ENCODE assay signal across 8 cellular contexts in the genomic region with DNA sequence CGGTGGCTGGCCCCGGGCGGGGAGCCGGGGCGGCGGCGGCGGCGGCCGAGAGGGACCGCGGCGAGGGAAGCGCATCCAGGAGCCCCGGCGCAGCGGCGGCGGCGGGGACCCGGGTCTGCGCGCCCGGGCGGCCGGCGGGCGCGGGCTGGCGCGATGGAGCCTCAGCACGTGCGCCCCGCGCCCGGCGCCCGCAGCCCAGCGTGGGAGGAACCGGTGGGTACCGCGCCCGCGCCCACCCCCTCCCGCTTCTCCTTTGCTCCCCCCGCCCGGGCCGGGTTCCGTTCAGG. TPM values are rescaled to one million over a fixed set of nuclear protein-coding genes. Genes with fewer than 3 reads are reported as not detected.
DNase-seq lines count a peak whose midpoint lies in the region; ATAC-seq, FAIRE-seq and TF ChIP-seq lines count a peak whose summit lies in the region.

No MANE protein-coding gene starts in this region.

- peak overlapping the region; percentile 59 for H3K4me3 ChIP-seq in GM12875 (ENCODE audit: low read depth, low read length)
- H3K4me3 ChIP-seq in Loucy (ENCODE audit: low read length, poor library complexity, severe bottlenecking), result peak overlapping the region; percentile 85
- H3K4me3 ChIP-seq in endothelial cell of umbilical vein (replicated peaks in 1 of 3; ENCODE audit: insufficient read depth in 1 of 3, low read depth in 1 of 3, low read length in 3 of 3), result peak overlapping the region; percentile 65 to 85 (median 74)
- peak overlapping the region; percentile 81 for H3K4me3 ChIP-seq in psoas muscle

- H2AFZ ChIP-seq in Loucy (ENCODE audit: low read length) (peak overlapping the region; percentile 82), endothelial cell of umbilical vein (ENCODE audit: low read depth, low read length) (no peak overlapping the region)

- DNase-seq in endothelial cell of umbilical vein (ENCODE audit: low read depth, low spot score) (no peak), psoas muscle (no peak), NCI-H1417 treated with DMSO at 0.1 percent for 48 hours (lab: John Stamatoyannopoulos, UW) (no peak), NCI-H1694 (lab: John Stamatoyannopoulos, UW) (no peak)
- no peak for DNase-seq in activated CD4-positive, alpha-beta T cell treated with anti-CD3 and anti-CD28 coated beads, Interleukin-2, amount 50 U/mL, for 1 hour

- H3K9ac ChIP-seq in Loucy (ENCODE audit: low read depth, low read length, poor library complexity, severe bottlenecking), result peak overlapping the region; percentile 80
- H3K9ac ChIP-seq in endothelial cell of umbilical vein (replicated peaks; ENCODE audit: extremely low read depth, insufficient read depth, low read length), result peak overlapping the region; percentile 90

- no peak for FAIRE-seq in endothelial cell of umbilical vein (lab: Jason Lieb, UNC)

- CTCF ChIA-PET in endothelial cell of umbilical vein (lab: Charles Lee), result interaction anchor here (0.6 to 3.6 kb wide), 4 partner anchors 66 to 372 kb away, joined by 3 to 43 read pairs (median 3); no protein-coding TSS in a partner anchor

- no peaks in the 10 kb centered on the region for H3F3A ChIP-seq in Loucy (ENCODE audit: low read depth)

- POLR2A ChIA-PET in endothelial cell of umbilical vein (lab: Charles Lee), result no interaction called here

- dilution Hi-C loops in endothelial cell of umbilical vein (cut with MboI; ENCODE audit: extremely low pct_ligation_motif_present, low sequenced_read_pairs), result no loop called here

- H3K4me2 ChIP-seq in Loucy (ENCODE audit: low read depth, low read length, poor library complexity, severe bottlenecking) (peak overlapping the region; percentile 94), endothelial cell of umbilical vein (ENCODE audit: insufficient read depth, low read length) (peak overlapping the region; percentile 84)

- H3K4me1 ChIP-seq in Loucy (ENCODE audit: insufficient read depth, low read length, poor library complexity, severe bottlenecking) (peaks cover 24% of the 10 kb centered on the region), endothelial cell of umbilical vein (ENCODE audit: control insufficient read depth, extremely low read depth, insufficient read depth, low read length) (peaks cover 12% of the 10 kb centered on the region), psoas muscle (no peaks in the 10 kb centered on the region)

- no TSS peak for BruUV-seq in endothelial cell of umbilical vein (replicated peaks; lab: Mats Ljungman, UMichigan)

- TF ChIP-seq CTCF in GM12875 (IDR thresholded peaks at IDR 0.05; ENCODE audit: borderline replicate concordance, insufficient read depth, low read depth, low read length), result no peak
- TF ChIP-seq CTCF in Loucy (conservative IDR thresholded peaks at IDR 0.05; ENCODE audit: low read length), result no peak
- no peak for TF ChIP-seq CTCF in endothelial cell of umbilical vein (IDR thresholded peaks at IDR 0.05; ENCODE audit: extremely low read depth in 1 of 2, insufficient read depth in 1 of 2, low read depth in 1 of 2, low read length in 2 of 2)
- no peak for TF ChIP-seq CTCF in psoas muscle (IDR thresholded peaks at IDR 0.05)

- H4K20me1 ChIP-seq in Loucy (ENCODE audit: insufficient read depth, low read length, poor library complexity, severe bottlenecking) (peaks cover 13% of the 10 kb centered on the region), endothelial cell of umbilical vein (replicated peaks; ENCODE audit: control insufficient read depth, extremely low read depth, insufficient read depth, low read length) (peaks cover 4% of the 10 kb centered on the region)

- no peaks in the 10 kb centered on the region for H3K9me2 ChIP-seq in Loucy (replicated peaks; ENCODE audit: low read depth, low read length)

- WGBS in psoas muscle, 3 donors, result 0% methylated on average over 1 to 46 of the region's 49 CpGs; no CpG with 5 or more reads in 1 of the 3 donors

- ATAC-seq in psoas muscle (no peak), HG02763 (IDR thresholded peaks at IDR 0.05; ENCODE audit: unreplicated experiment) (no peak)

- H3K9me3 ChIP-seq in Loucy (ENCODE audit: insufficient read depth, low read depth, low read length) (no peaks in the 10 kb centered on the region), endothelial cell of umbilical vein (replicated peaks; ENCODE audit: control insufficient read depth, insufficient read depth, low read length) (no peaks in the 10 kb centered on the region), psoas muscle (no peaks in the 10 kb centered on the region)

- TF ChIP-seq POLR2A in endothelial cell of umbilical vein (IDR thresholded peaks at IDR 0.05; ENCODE audit: low read depth, low read length), result no peak

- H3K9me1 ChIP-seq in endothelial cell of umbilical vein (replicated peaks; ENCODE audit: control insufficient read depth, extremely low read depth, insufficient read depth, low read length), result no peaks in the 10 kb centered on the region

- no peaks in the 10 kb centered on the region for H3K36me3 ChIP-seq in Loucy (ENCODE audit: insufficient read depth, low read length)
- no peaks in the 10 kb centered on the region for H3K36me3 ChIP-seq in endothelial cell of umbilical vein (ENCODE audit: control insufficient read depth in 2 of 2, extremely low read depth in 1 of 2, insufficient read depth in 2 of 2, low read length in 2 of 2)
- no peaks in the 10 kb centered on the region for H3K36me3 ChIP-seq in psoas muscle (ENCODE audit: insufficient read depth in 1 of 2, low read depth in 1 of 2)

- H3K79me2 ChIP-seq in Loucy (ENCODE audit: insufficient read depth, low read length) (peaks cover 29% of the 10 kb centered on the region), endothelial cell of umbilical vein (ENCODE audit: control insufficient read depth, insufficient read depth, low read length) (peaks cover 30% of the 10 kb centered on the region)

- intact Hi-C loops in endothelial cell of umbilical vein (cut with micrococcal nuclease) (loop anchor here (1.0 to 10.0 kb wide), 8 partner anchors 8 to 692 kb away; partner anchors contain the start of genes DGKH and VWA8), psoas muscle (cut with DNase I) (loop anchor here (5.0 to 10.0 kb wide), 5 partner anchors 72 to 376 kb away; partner anchors contain the start of gene VWA8 (in 1 of the 2))

- H3K27me3 ChIP-seq in Loucy (ENCODE audit: insufficient read depth, low read length, poor library complexity, severe bottlenecking) (no peaks in the 10 kb centered on the region), endothelial cell of umbilical vein (ENCODE audit: control insufficient read depth in 2 of 2, insufficient read depth in 2 of 2, low read length in 2 of 2) (no peaks in the 10 kb centered on the region), psoas muscle (ENCODE audit: insufficient read depth in 3 of 3, low read length in 2 of 3) (no peaks in the 10 kb centered on the region)

- H3K27ac ChIP-seq in endothelial cell of umbilical vein (ENCODE audit: insufficient read depth, low read depth, low read length) (peak overlapping the region; percentile 73), psoas muscle (peak overlapping the region; percentile 97)

TF ChIP-seq in endothelial cell of umbilical vein, 7 proteins besides CTCF, POLR2A, EP300 and RAD21:
- no peak for TF ChIP-seq FOS (IDR thresholded peaks at IDR 0.05; ENCODE audit: borderline replicate concordance, insufficient read depth, low read length)
- peak; percentile 47 for TF ChIP-seq POLR2AphosphoS5 (IDR thresholded peaks at IDR 0.05; ENCODE audit: insufficient read depth, low read depth, low read length)

RNA-seq across cellular contexts. Expression of gene DGKH, which starts 7.8 kb away (rescaled TPM):
- total RNA-seq in endothelial cell of umbilical vein (30.1 and 32.9 TPM in 2 replicates), psoas muscle (1 to 10 TPM; 2.1 to 4.6 (median 3.9) TPM)
- polyA plus RNA-seq in endothelial cell of umbilical vein (4.1 and 4.4 TPM in 2 replicates), psoas muscle (under 1 TPM; 0.42 to 0.63 (median 0.51) TPM)
- 4.0 TPM in 2 replicates for polyA plus RNA-seq in endothelial cell of umbilical vein (2011; cell fraction: cytosol; rRNA removed)
- 19.8 and 21.5 TPM in 2 replicates for polyA plus RNA-seq in endothelial cell of umbilical vein (2011; cell fraction: nucleus; rRNA removed)
- polyA plus RNA-seq in endothelial cell of umbilical vein (2012), result 10.7 and 13.6 TPM in 2 replicates
- 39.7 and 40.1 TPM in 2 replicates for polyA minus RNA-seq in endothelial cell of umbilical vein
- polyA minus RNA-seq in endothelial cell of umbilical vein (2011; cell fraction: cytosol; rRNA and poly(A)+ RNA removed), result 5.7 TPM
- 58.5 and 80.1 TPM in 2 replicates for polyA minus RNA-seq in endothelial cell of umbilical vein (2011; cell fraction: nucleus; rRNA and poly(A)+ RNA removed)
